ENCODE assay signal across 8 cellular contexts in the genomic region with DNA sequence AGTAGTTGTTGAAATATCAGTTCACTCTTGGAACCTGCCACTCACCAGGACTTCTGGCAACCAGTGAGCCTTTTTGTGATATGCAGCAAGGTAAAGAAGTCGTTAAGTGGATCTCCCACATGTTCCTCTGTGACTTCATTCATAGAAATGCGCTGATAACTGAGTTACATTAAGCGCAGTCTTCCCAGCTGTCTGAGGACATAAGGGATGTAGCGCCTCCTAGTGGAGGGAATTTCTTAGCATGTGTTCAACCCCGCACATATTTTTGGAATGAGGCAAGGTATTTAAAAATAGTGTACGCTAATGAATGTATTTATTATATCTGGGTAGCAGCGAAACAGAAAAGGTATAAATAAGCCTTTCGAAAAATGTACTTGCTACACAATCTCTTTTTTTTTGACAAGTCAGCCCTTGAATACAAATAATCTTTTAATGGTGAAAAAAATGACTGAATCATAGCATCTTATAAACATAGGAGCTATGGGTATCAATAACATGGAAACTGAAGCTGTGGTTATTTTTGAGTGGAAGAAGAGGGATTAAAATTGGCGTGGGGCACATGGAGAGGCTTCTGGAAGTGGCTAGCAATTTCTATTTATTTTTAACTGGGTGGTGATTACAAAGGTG. TPM values are rescaled to one million over a fixed set of nuclear protein-coding genes. Genes with fewer than 3 reads are reported as not detected.
DNase-seq lines count a peak whose midpoint lies in the region; ATAC-seq and TF ChIP-seq lines count a peak whose summit lies in the region.

No MANE protein-coding gene starts in this region.

- H3K4me1 Mint-ChIP-seq in activated naive CD8-positive, alpha-beta T cell treated with anti-CD3 and anti-CD28 coated beads for 36 hours, result no peaks in the 10 kb centered on the region

- H3K9me3 Mint-ChIP-seq in activated naive CD8-positive, alpha-beta T cell treated with anti-CD3 and anti-CD28 coated beads for 36 hours, result no peaks in the 10 kb centered on the region

- peaks cover 22% of the 10 kb centered on the region for H3K4me1 ChIP-seq in HUES48 (ENCODE audit: control insufficient read depth, insufficient read depth, low read length)
- H3K4me1 ChIP-seq in heart right ventricle, result peaks cover 5 to 37% (median 32%) of the 10 kb centered on the region in 9 donors

- H3K9ac ChIP-seq in HUES48 (ENCODE audit: low read depth, low read length), result peak overlapping the region; percentile 24; the same call in 1 of the 2 replicates

- H3K36me3 ChIP-seq in HUES48 (ENCODE audit: control insufficient read depth, insufficient read depth, low read length), result no peaks in the 10 kb centered on the region
- no peaks in the 10 kb centered on the region for H3K36me3 ChIP-seq in heart right ventricle

- H3K27ac Mint-ChIP-seq in activated naive CD8-positive, alpha-beta T cell treated with anti-CD3 and anti-CD28 coated beads for 36 hours, result no peak overlapping the region

- H3K27ac ChIP-seq in HUES48 (ENCODE audit: low read depth, low read length) (peak overlapping the region; percentile 33), heart right ventricle (peak overlapping the region; percentile 9 to 83 (median 70))

- ATAC-seq in GM18909 (IDR thresholded peaks at IDR 0.05; ENCODE audit: poor library complexity, unreplicated experiment), result peak; percentile 69
- peak; percentile 62 to 91 (median 86) for ATAC-seq in heart right ventricle
- no peak for ATAC-seq in GM19467 (IDR thresholded peaks at IDR 0.05; ENCODE audit: unreplicated experiment)

- peak; percentile 78 to 89 (median 83) for TF ChIP-seq CTCF in heart right ventricle (IDR thresholded peaks at IDR 0.05)

- no peaks in the 10 kb centered on the region for H3K27me3 ChIP-seq in HUES48 (ENCODE audit: control insufficient read depth, insufficient read depth, low read length)
- H3K27me3 ChIP-seq in heart right ventricle, result no peaks in the 10 kb centered on the region

- H3K4me3 Mint-ChIP-seq in activated naive CD8-positive, alpha-beta T cell treated with anti-CD3 and anti-CD28 coated beads for 36 hours, result no peak overlapping the region

- intact Hi-C loops in heart right ventricle (cut with DNase I), result loop anchor here in 6 of 10 donors (2.0 to 10.0 kb wide), 7 partner anchors 36 to 246 kb away; partner anchors contain the start of gene PALM2AKAP2 (in 2 of the 6)

- DNase-seq in CD1c-positive myeloid dendritic cell (ENCODE audit: extremely low spot score), result peak; percentile 67
- peak; percentile 63 for DNase-seq in NCI-H774 (lab: John Stamatoyannopoulos, UW)
- peak; percentile 15 for DNase-seq in activated naive CD8-positive, alpha-beta T cell treated with anti-CD3 and anti-CD28 coated beads for 36 hours
- peak in 1 of 2 donors; percentile 92 for DNase-seq in heart right ventricle
- peak; percentile 92 for DNase-seq in renal cortical epithelial cell (ENCODE audit: low read depth)

- H3K4me3 ChIP-seq in HUES48 (ENCODE audit: low read depth, low read length), result no peak overlapping the region
- H3K4me3 ChIP-seq in heart right ventricle, result peak overlapping the region in 3 of 10 donors; percentile 5 to 17 (median 15)

- H3K36me3 Mint-ChIP-seq in activated naive CD8-positive, alpha-beta T cell treated with anti-CD3 and anti-CD28 coated beads for 36 hours, result no peaks in the 10 kb centered on the region

- H3K27me3 Mint-ChIP-seq in activated naive CD8-positive, alpha-beta T cell treated with anti-CD3 and anti-CD28 coated beads for 36 hours, result no peaks in the 10 kb centered on the region

- H3K9me3 ChIP-seq in HUES48 (ENCODE audit: control insufficient read depth, insufficient read depth, low read length) (no peaks in the 10 kb centered on the region; the same call in 1 of the 2 replicates), heart right ventricle (no peaks in the 10 kb centered on the region)

- WGBS in heart right ventricle, 2 donors, result 1 to 3% methylated on average over 9 of the region's 9 CpGs

RNA-seq across cellular contexts. Expression of gene PALM2AKAP2, which starts 38.0 kb away (rescaled TPM):
- total RNA-seq in activated naive CD8-positive, alpha-beta T cell treated with anti-CD3 and anti-CD28 coated beads for 36 hours, result not detected
- 100 to 1,000 TPM in 5 of 10 donors, 10 to 100 TPM in 5; 66.3 to 111 (median 98.8) TPM for total RNA-seq in heart right ventricle
- 1 to 10 TPM; 3.1 to 3.7 TPM for polyA plus RNA-seq in heart right ventricle
- 1.0 and 20.4 TPM in 2 replicates for total RNA-seq in renal cortical epithelial cell
